In the genomic region with DNA sequence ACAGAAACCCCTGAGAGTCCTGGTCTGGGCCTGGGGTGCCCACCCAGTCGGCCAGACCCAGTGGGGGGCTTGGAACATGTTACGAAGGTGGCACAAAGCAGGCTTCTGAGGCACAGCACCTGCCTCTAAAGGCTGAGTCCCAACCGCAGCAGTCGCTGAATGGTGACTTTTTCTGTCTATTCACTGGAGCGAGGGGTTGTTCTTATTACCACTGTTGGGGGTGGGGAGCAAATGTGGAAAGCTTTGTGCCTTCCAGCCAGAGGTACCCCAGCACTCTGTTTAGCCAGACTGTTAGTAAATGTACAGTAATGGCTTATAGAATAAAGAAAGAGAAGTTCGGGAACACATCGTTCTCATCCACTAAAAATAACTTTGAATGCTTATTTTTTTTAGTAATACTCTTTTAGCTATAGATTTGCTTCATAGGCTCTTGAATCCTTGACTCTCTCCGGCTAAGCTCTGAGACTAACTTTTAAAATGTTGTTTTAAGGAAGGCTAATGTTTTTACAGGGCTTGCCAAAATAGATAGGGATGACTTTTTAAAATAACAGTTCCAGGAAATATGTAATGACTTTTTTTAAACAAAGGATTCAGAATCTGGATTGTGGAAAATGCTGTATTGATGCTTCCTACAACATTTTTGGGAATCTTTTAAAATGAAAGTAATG, we compare ENCODE assay signal across 22 cellular contexts. TPM values are rescaled to one million over a fixed set of nuclear protein-coding genes. Genes with fewer than 3 reads are reported as not detected.
A peak's percentile ranks its signal among the peaks of the same experiment; 100 is the strongest.
DNase-seq lines count a peak whose midpoint lies in the region; ATAC-seq, FAIRE-seq and TF ChIP-seq lines count a peak whose summit lies in the region.
"Had no signal": no experiment of that assay in that cellular context is flagged by ENCODE, and none has a peak within 500 bp of the region (broad histone marks: within the 10 kb centered on the region; RNA-seq: fewer than 3 reads in every experiment).

No MANE protein-coding gene starts in this region.

- H3K79me1 ChIP-seq in mesenchymal stem cell (replicated peaks; ENCODE audit: low read length, poor library complexity, severe bottlenecking) = no peaks in the 10 kb centered on the region

- no peaks in the 10 kb centered on the region for H3K9me1 ChIP-seq in endothelial cell of umbilical vein (replicated peaks; ENCODE audit: control insufficient read depth, extremely low read depth, insufficient read depth, low read length)

- H2BK12ac ChIP-seq in mesenchymal stem cell (ENCODE audit: low read length in 2 of 2) = no peak overlapping the region

- H2BK120ac ChIP-seq in mesenchymal stem cell (ENCODE audit: low read depth, low read length) = no peak overlapping the region

- no peak overlapping the region for H4K8ac ChIP-seq in mesenchymal stem cell (ENCODE audit: low read length)

- H3K79me2 ChIP-seq in endothelial cell of umbilical vein (ENCODE audit: control insufficient read depth, insufficient read depth, low read length) = no peaks in the 10 kb centered on the region

- dilution Hi-C loops in endothelial cell of umbilical vein (cut with MboI; ENCODE audit: extremely low pct_ligation_motif_present, low sequenced_read_pairs) = no loop called here

- peaks cover 39% of the 10 kb centered on the region for H3K4me1 ChIP-seq in left ventricle myocardium inferior
- peaks cover 17% of the 10 kb centered on the region for H3K4me1 ChIP-seq in endothelial cell of umbilical vein (ENCODE audit: control insufficient read depth, extremely low read depth, insufficient read depth, low read length)
- peaks cover 8% of the 10 kb centered on the region for H3K4me1 ChIP-seq in mesenchymal stem cell (ENCODE audit: control insufficient read depth, insufficient read depth, low read depth, low read length)
- H3K4me1 ChIP-seq in tibial artery = peaks cover 0 to 22% (median 18%) of the 10 kb centered on the region in 4 donors
- H3K4me1 ChIP-seq: A549 had no signal

- no peak overlapping the region for H3K4ac ChIP-seq in mesenchymal stem cell (ENCODE audit: low read depth in 1 of 2, low read length in 2 of 2)

- H3K18ac ChIP-seq in mesenchymal stem cell (ENCODE audit: low read depth in 1 of 2, low read length in 2 of 2) = no peak overlapping the region

- H3K4me2 ChIP-seq in endothelial cell of umbilical vein (ENCODE audit: insufficient read depth, low read length) (peak overlapping the region; percentile 74), mesenchymal stem cell (ENCODE audit: low read length, poor library complexity, severe bottlenecking) (peak overlapping the region; percentile 44)
- H3K4me2 ChIP-seq: A549 had no signal

- H2BK15ac ChIP-seq in mesenchymal stem cell (ENCODE audit: low read depth, poor library complexity, severe bottlenecking) = no peak overlapping the region

- H4K91ac ChIP-seq in mesenchymal stem cell (ENCODE audit: low read length) = no peak overlapping the region

- H3K9me3 ChIP-seq in left ventricle myocardium inferior (replicated peaks) = no peaks in the 10 kb centered on the region
- no peaks in the 10 kb centered on the region for H3K9me3 ChIP-seq in endothelial cell of umbilical vein (replicated peaks; ENCODE audit: control insufficient read depth, insufficient read depth, low read length)
- peaks cover under 1% of the 10 kb centered on the region for H3K9me3 ChIP-seq in mesenchymal stem cell (ENCODE audit: control insufficient read depth, low read length)
- H3K9me3 ChIP-seq in tibial artery = peaks cover 0 to 7% (median 0%) of the 10 kb centered on the region in 3 donors
- H3K9me3 ChIP-seq: A549 had no signal

- FAIRE-seq in endothelial cell of umbilical vein (lab: Jason Lieb, UNC) = peak; percentile 84
- FAIRE-seq: A549, TTC549 had no signal

- CTCF ChIA-PET in endothelial cell of umbilical vein (lab: Charles Lee) (interaction anchor here (1.0 to 2.3 kb wide), 6 partner anchors 8 to 178 kb away, joined by 3 to 9 read pairs (median 6); no protein-coding TSS in a partner anchor), T-cell (lab: Charles Lee) (no interaction called here)

- no peak overlapping the region for H3K27ac Mint-ChIP-seq in T-cell
- H3K27ac Mint-ChIP-seq: activated naive CD4-positive, alpha-beta T cell treated with anti-CD3 and anti-CD28 coated beads, Interleukin-2, amount 50 U/mL, for 24 hours; CD4-positive, CD25-positive, alpha-beta regulatory T cell; progenitor cell of endocrine pancreas; stimulated activated naive CD8-positive, alpha-beta T cell treated with anti-CD3 and anti-CD28 coated beads, Interleukin-15, Interleukin-2, amounts not matched to agents 100 ng/mL and 50 ng/mL, for 24 hours had no signal

- no peaks in the 10 kb centered on the region for H3K36me3 Mint-ChIP-seq in T-cell
- H3K36me3 Mint-ChIP-seq: activated naive CD4-positive, alpha-beta T cell treated with anti-CD3 and anti-CD28 coated beads, Interleukin-2, amount 50 U/mL, for 24 hours; CD4-positive, CD25-positive, alpha-beta regulatory T cell had no signal

- H3K9ac ChIP-seq in endothelial cell of umbilical vein (replicated peaks; ENCODE audit: extremely low read depth, insufficient read depth, low read length) (no peak overlapping the region), mesenchymal stem cell (ENCODE audit: low read length) (no peak overlapping the region)

- TF ChIP-seq POLR2A in endothelial cell of umbilical vein (IDR thresholded peaks at IDR 0.05; ENCODE audit: low read depth, low read length) = no peak

- peak overlapping the region; percentile 68 for H3K27ac ChIP-seq in left ventricle myocardium inferior (replicated peaks)
- no peak overlapping the region for H3K27ac ChIP-seq in endothelial cell of umbilical vein (ENCODE audit: insufficient read depth, low read depth, low read length)
- no peak overlapping the region for H3K27ac ChIP-seq in mesenchymal stem cell (ENCODE audit: low read length, poor library complexity, severe bottlenecking)
- peak overlapping the region; percentile 3 to 44 for H3K27ac ChIP-seq in tibial artery
- H3K27ac ChIP-seq: A549 had no signal

- H3K9me3 Mint-ChIP-seq in T-cell = no peaks in the 10 kb centered on the region
- H3K9me3 Mint-ChIP-seq: activated naive CD4-positive, alpha-beta T cell treated with anti-CD3 and anti-CD28 coated beads, Interleukin-2, amount 50 U/mL, for 24 hours; stimulated activated naive CD8-positive, alpha-beta T cell treated with anti-CD3 and anti-CD28 coated beads, Interleukin-15, Interleukin-2, amounts not matched to agents 100 ng/mL and 50 ng/mL, for 24 hours had no signal

- no peaks in the 10 kb centered on the region for H3K36me3 ChIP-seq in left ventricle myocardium inferior
- H3K36me3 ChIP-seq in endothelial cell of umbilical vein (ENCODE audit: control insufficient read depth in 2 of 2, extremely low read depth in 1 of 2, insufficient read depth in 2 of 2, low read length in 2 of 2) = no peaks in the 10 kb centered on the region
- H3K36me3 ChIP-seq in mesenchymal stem cell (ENCODE audit: control insufficient read depth in 1 of 2, insufficient read depth in 2 of 2, low read depth in 1 of 2, low read length in 2 of 2) = peaks cover 0 to 5% of the 10 kb centered on the region in 2 experiments
- H3K36me3 ChIP-seq in tibial artery = no peaks in the 10 kb centered on the region

- no peaks in the 10 kb centered on the region for H4K20me1 ChIP-seq in endothelial cell of umbilical vein (replicated peaks; ENCODE audit: control insufficient read depth, extremely low read depth, insufficient read depth, low read length)

- POLR2A ChIA-PET in endothelial cell of umbilical vein (lab: Charles Lee) = interaction anchor here (1.8 kb wide), 1 partner anchor 24 kb away, joined by 11 read pairs; the partner anchor contains the start of gene PTPN2
- POLR2A ChIA-PET in T-cell (lab: Charles Lee) = no interaction called here

- TF ChIP-seq CTCF in left ventricle myocardium inferior (IDR thresholded peaks at IDR 0.05; ENCODE audit: borderline replicate concordance) (no peak), endothelial cell of umbilical vein (IDR thresholded peaks at IDR 0.05; ENCODE audit: extremely low read depth in 1 of 2, insufficient read depth in 1 of 2, low read depth in 1 of 2, low read length in 2 of 2) (no peak), tibial artery (IDR thresholded peaks at IDR 0.05) (no peak)

- H2AK5ac ChIP-seq in mesenchymal stem cell (ENCODE audit: low read length, severe bottlenecking) = no peak overlapping the region

- DNase-seq in left ventricle myocardium inferior = no peak
- no peak for DNase-seq in left ventricle myocardium superior
- DNase-seq in endothelial cell of umbilical vein (ENCODE audit: low read depth, low spot score) = peak; percentile 61
- DNase-seq in mesenchymal stem cell = no peak
- no peak for DNase-seq in tibial artery
- DNase-seq in T-cell = no peak
- DNase-seq in kidney glomerular epithelial cell (lab: John Stamatoyannopoulos, UW) = no peak
- DNase-seq: activated T-cell treated with anti-CD3 and anti-CD28 coated beads for 4 hours; caudate nucleus; CD4-positive, CD25-positive, alpha-beta regulatory T cell; DND-41; KG1; NCI-H1048; NCI-H69; OCI-M1; stimulated activated CD4-positive, alpha-beta T cell treated with anti-CD3 and anti-CD28 coated beads, Interleukin-15, amount 100 ng/mL, for 24 hours had no signal

- no peak overlapping the region for H3K23ac ChIP-seq in mesenchymal stem cell (ENCODE audit: low read length in 2 of 2)

- H3K4me3 ChIP-seq in left ventricle myocardium inferior (peak overlapping the region; percentile 32), endothelial cell of umbilical vein (replicated peaks in 1 of 3; ENCODE audit: insufficient read depth in 1 of 3, low read depth in 1 of 3, low read length in 3 of 3) (no peak overlapping the region), mesenchymal stem cell (ENCODE audit: insufficient read depth in 1 of 2, low read depth in 1 of 2, low read length in 2 of 2) (no peak overlapping the region), tibial artery (peak overlapping the region; percentile 1 to 22)
- H3K4me3 ChIP-seq: A549 had no signal

- no TSS peak for BruUV-seq in endothelial cell of umbilical vein (replicated peaks; lab: Mats Ljungman, UMichigan)

- H2BK5ac ChIP-seq in mesenchymal stem cell (ENCODE audit: low read depth, low read length, poor library complexity, severe bottlenecking) = no peak overlapping the region

- H3K27me3 ChIP-seq in left ventricle myocardium inferior (ENCODE audit: low read depth) (peaks cover 53% of the 10 kb centered on the region), endothelial cell of umbilical vein (ENCODE audit: control insufficient read depth in 2 of 2, insufficient read depth in 2 of 2, low read length in 2 of 2) (peaks cover 19 to 42% of the 10 kb centered on the region in 2 experiments), mesenchymal stem cell (ENCODE audit: control insufficient read depth in 1 of 2, insufficient read depth in 1 of 2, low read length in 2 of 2) (peaks cover 0 to 18% of the 10 kb centered on the region in 2 experiments), tibial artery (peaks cover 0 to 16% of the 10 kb centered on the region in 2 donors)

- H2AFZ ChIP-seq in endothelial cell of umbilical vein (ENCODE audit: low read depth, low read length) (no peak overlapping the region), mesenchymal stem cell (ENCODE audit: low read depth, low read length) (no peak overlapping the region)

- no peak overlapping the region for H3K14ac ChIP-seq in mesenchymal stem cell (ENCODE audit: low read length in 2 of 2)

- H3K27me3 Mint-ChIP-seq in T-cell = peaks cover 0 to 7% of the 10 kb centered on the region in 2 donors
- H3K27me3 Mint-ChIP-seq: activated naive CD4-positive, alpha-beta T cell treated with anti-CD3 and anti-CD28 coated beads, Interleukin-2, amount 50 U/mL, for 24 hours; progenitor cell of endocrine pancreas; stimulated activated naive CD8-positive, alpha-beta T cell treated with anti-CD3 and anti-CD28 coated beads, Interleukin-15, Interleukin-2, amounts not matched to agents 100 ng/mL and 50 ng/mL, for 24 hours had no signal

- WGBS in mesenchymal stem cell = 77% methylated on average over 6 of the region's 8 CpGs

- peaks cover 12 to 16% (median 13%) of the 10 kb centered on the region in 3 donors for H3K4me1 Mint-ChIP-seq in T-cell

- no peak for ATAC-seq in left ventricle myocardium superior
- ATAC-seq in T-cell (replicated peaks in 1 of 4) = no peak
- no peak for ATAC-seq in HG02571 (IDR thresholded peaks at IDR 0.05; ENCODE audit: unreplicated experiment)
- ATAC-seq: A549 had no signal

- H3K4me3 Mint-ChIP-seq in T-cell = no peak overlapping the region
- H3K4me3 Mint-ChIP-seq: activated naive CD4-positive, alpha-beta T cell treated with anti-CD3 and anti-CD28 coated beads, Interleukin-2, amount 50 U/mL, for 24 hours; CD4-positive, CD25-positive, alpha-beta regulatory T cell; stimulated activated naive CD8-positive, alpha-beta T cell treated with anti-CD3 and anti-CD28 coated beads, Interleukin-15, Interleukin-2, amounts not matched to agents 100 ng/mL and 50 ng/mL, for 24 hours had no signal

- intact Hi-C loops in left ventricle myocardium inferior (cut with micrococcal nuclease) = no loop called here
- intact Hi-C loops in left ventricle myocardium superior (cut with micrococcal nuclease) = no loop called here
- intact Hi-C loops in endothelial cell of umbilical vein (cut with micrococcal nuclease) = no loop called here
- intact Hi-C loops in tibial artery (cut with DNase I; ENCODE audit: low total_unique reads) = no loop called here

RNA-seq across cellular contexts. Expression of gene PTPN2, which starts 23.4 kb away (rescaled TPM):
- total RNA-seq in left ventricle myocardium inferior (11.0 TPM), left ventricle myocardium superior (11.7 TPM), endothelial cell of umbilical vein (20.9 and 21.7 TPM in 2 replicates), T-cell (10 to 100 TPM; 44.8 to 78.4 (median 57.2) TPM)
- polyA plus RNA-seq in endothelial cell of umbilical vein = 4.9 and 8.2 TPM in 2 replicates
- 10.4 and 10.5 TPM in 2 replicates for polyA plus RNA-seq in endothelial cell of umbilical vein (2011; cell fraction: cytosol; rRNA removed)
- 18.8 and 22.0 TPM in 2 replicates for polyA plus RNA-seq in endothelial cell of umbilical vein (2011; cell fraction: nucleus; rRNA removed)
- polyA plus RNA-seq in endothelial cell of umbilical vein (2012) = 12.2 and 19.3 TPM in 2 replicates
- 10.2 and 16.1 TPM in 2 replicates for polyA minus RNA-seq in endothelial cell of umbilical vein
- polyA minus RNA-seq in endothelial cell of umbilical vein (2011; cell fraction: cytosol; rRNA and poly(A)+ RNA removed) = 26.3 TPM
- 13.1 and 17.0 TPM in 2 replicates for polyA minus RNA-seq in endothelial cell of umbilical vein (2011; cell fraction: nucleus; rRNA and poly(A)+ RNA removed)
- 18.4 TPM for polyA plus RNA-seq in mesenchymal stem cell (2013, experiment 1 of 2)
- 16.9 TPM for polyA plus RNA-seq in mesenchymal stem cell (2013, experiment 2 of 2)

RNA-seq across cellular contexts. Expression of gene SEH1L, which starts 40.4 kb away (rescaled TPM):
- total RNA-seq in left ventricle myocardium inferior (18.1 TPM), left ventricle myocardium superior (17.3 TPM), endothelial cell of umbilical vein (42.8 and 45.9 TPM in 2 replicates), T-cell (10 to 100 TPM; 28.4 to 34.9 (median 29.9) TPM)
- 17.5 and 19.8 TPM in 2 replicates for polyA plus RNA-seq in endothelial cell of umbilical vein
- 26.5 and 28.1 TPM in 2 replicates for polyA plus RNA-seq in endothelial cell of umbilical vein (2011; cell fraction: cytosol; rRNA removed)
- 24.9 and 25.6 TPM in 2 replicates for polyA plus RNA-seq in endothelial cell of umbilical vein (2011; cell fraction: nucleus; rRNA removed)
- 14.5 and 21.5 TPM in 2 replicates for polyA plus RNA-seq in endothelial cell of umbilical vein (2012)
- polyA minus RNA-seq in endothelial cell of umbilical vein = 73.1 and 83.8 TPM in 2 replicates
- 67.2 TPM for polyA minus RNA-seq in endothelial cell of umbilical vein (2011; cell fraction: cytosol; rRNA and poly(A)+ RNA removed)
- polyA minus RNA-seq in endothelial cell of umbilical vein (2011; cell fraction: nucleus; rRNA and poly(A)+ RNA removed) = 19.4 and 28.9 TPM in 2 replicates
- polyA plus RNA-seq in mesenchymal stem cell (2013, experiment 1 of 2) = 13.3 TPM
- polyA plus RNA-seq in mesenchymal stem cell (2013, experiment 2 of 2) = 13.1 TPM

Comparison
In these comparisons a context has a peak if more than half of its experiments do, and no peak if none do; other contexts are left out.
1. H3K27ac ChIP-seq: peak in left ventricle myocardium inferior (single experiment) and tibial artery (2 of 2); none in endothelial cell of umbilical vein (single experiment) and mesenchymal stem cell (single experiment).
2. H3K4me3 ChIP-seq: peak in left ventricle myocardium inferior (single experiment) and tibial artery (2 of 2); none in endothelial cell of umbilical vein (0 of 3) and mesenchymal stem cell (0 of 2).